ENCODE assay signal across 21 cellular contexts in the genomic region with DNA sequence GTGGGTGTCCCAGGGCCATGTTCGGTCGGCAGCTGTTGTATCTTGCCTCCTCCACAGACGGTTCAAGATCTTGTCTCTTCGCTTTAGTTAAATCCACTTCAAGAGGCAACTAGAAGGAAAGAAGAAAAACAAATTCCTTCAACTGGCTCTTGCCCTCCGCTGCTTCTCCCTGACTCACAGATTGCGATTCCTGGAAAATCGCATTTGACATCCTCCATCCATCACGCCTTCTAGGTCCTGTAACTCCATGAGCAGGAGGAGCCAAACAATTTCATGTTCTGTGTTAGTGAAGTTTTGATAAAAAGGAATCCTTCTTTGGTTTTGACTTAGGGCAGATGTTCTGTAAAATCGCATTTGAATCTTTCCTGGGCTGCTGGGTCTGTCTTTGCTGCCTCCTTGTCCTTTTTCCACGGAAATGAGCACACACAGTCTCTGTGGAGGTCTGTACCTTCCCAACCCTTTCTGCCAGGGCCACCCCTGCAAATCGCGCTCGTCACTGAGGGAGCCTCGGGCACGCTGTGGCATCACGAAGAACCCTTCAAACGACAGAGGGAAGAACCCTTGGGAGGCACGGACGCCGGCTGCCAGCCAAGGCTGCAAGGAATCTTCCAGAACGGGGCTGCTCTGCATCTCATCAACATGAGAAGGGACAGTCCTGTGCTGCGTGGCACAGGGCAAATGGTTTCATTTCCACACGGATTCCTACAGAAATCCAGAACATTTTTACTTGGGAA. TPM values are rescaled to one million over a fixed set of nuclear protein-coding genes. Genes with fewer than 3 reads are reported as not detected.
DNase-seq lines count a peak whose midpoint lies in the region; ATAC-seq, FAIRE-seq and TF ChIP-seq lines count a peak whose summit lies in the region.
"Had no signal": no experiment of that assay in that cellular context is flagged by ENCODE, and none has a peak within 500 bp of the region (broad histone marks: within the 10 kb centered on the region; RNA-seq: fewer than 3 reads in every experiment).

No MANE protein-coding gene starts in this region.

- peaks cover 16% of the 10 kb centered on the region for H3K4me1 Mint-ChIP-seq in activated CD4-positive, alpha-beta T cell treated with anti-CD3 and anti-CD28 coated beads, Interleukin-2, amount 10 ng/mL, durations not matched to agents 24 days and 14 days
- H3K4me1 Mint-ChIP-seq in H9 (peaks cover 6 to 16% of the 10 kb centered on the region in 2 experiments; a peak in 2 of 4 replicates), astrocyte (ENCODE audit: low read depth, unreplicated experiment) (peaks cover 18% of the 10 kb centered on the region), nephron (peaks cover 5% of the 10 kb centered on the region)

- no peaks in the 10 kb centered on the region for H3K79me1 ChIP-seq in H9 (ENCODE audit: insufficient read depth, low read depth, low read length, poor library complexity, severe bottlenecking)

- no peak for ATAC-seq in GM18907 (IDR thresholded peaks at IDR 0.05; ENCODE audit: unreplicated experiment)
- ATAC-seq: gastroesophageal sphincter, Panc1 had no signal

- H3K27me3 Mint-ChIP-seq in activated CD4-positive, alpha-beta T cell treated with anti-CD3 and anti-CD28 coated beads, Interleukin-2, amount 10 ng/mL, durations not matched to agents 24 days and 14 days, result no peaks in the 10 kb centered on the region
- H3K27me3 Mint-ChIP-seq in H9 (ENCODE audit: low read depth) (no peaks in the 10 kb centered on the region), astrocyte (ENCODE audit: low read depth, unreplicated experiment) (no peaks in the 10 kb centered on the region), nephron (ENCODE audit: low read depth) (no peaks in the 10 kb centered on the region)
- H3K27me3 Mint-ChIP-seq: dendritic cell treated with granulocyte-macrophage colony-stimulating factor and Interleukin-4, amounts not matched to agents 40 ng/mL and 50 ng/mL, for 4 days had no signal

- no peak overlapping the region for H3K23ac ChIP-seq in H9 (ENCODE audit: insufficient read length, low read depth, low read length)

- no CpG with 5 or more reads among the region's 23 CpGs for WGBS in H9 (ENCODE audit: extremely low coverage, insufficient read length, low lambda C conversion rate)

- no peak overlapping the region for H3T11ph ChIP-seq in H9 (ENCODE audit: low read length)

- no peak overlapping the region for H3K4me3 ChIP-seq in astrocyte (ENCODE audit: insufficient read depth, low read depth, low read length)
- H3K4me3 ChIP-seq: gastroesophageal sphincter, psoas muscle had no signal

- no peak overlapping the region for H2BK20ac ChIP-seq in H9 (ENCODE audit: low read depth, low read length, poor library complexity, severe bottlenecking)

- no peaks in the 10 kb centered on the region for H3K9me3 Mint-ChIP-seq in activated CD4-positive, alpha-beta T cell treated with anti-CD3 and anti-CD28 coated beads, Interleukin-2, amount 10 ng/mL, durations not matched to agents 24 days and 14 days
- no peaks in the 10 kb centered on the region; a peak in 2 of 5 replicates for H3K9me3 Mint-ChIP-seq in H9
- peaks cover 2% of the 10 kb centered on the region for H3K9me3 Mint-ChIP-seq in astrocyte (ENCODE audit: unreplicated experiment)
- no peaks in the 10 kb centered on the region for H3K9me3 Mint-ChIP-seq in nephron
- H3K9me3 Mint-ChIP-seq: dendritic cell treated with granulocyte-macrophage colony-stimulating factor and Interleukin-4, amounts not matched to agents 40 ng/mL and 50 ng/mL, for 4 days had no signal

- H3K27ac Mint-ChIP-seq in activated CD4-positive, alpha-beta T cell treated with anti-CD3 and anti-CD28 coated beads, Interleukin-2, amount 10 ng/mL, durations not matched to agents 24 days and 14 days, result peak overlapping the region; percentile 0
- H3K27ac Mint-ChIP-seq in H9 (peak overlapping the region; percentile 32 to 77 (median 73)), astrocyte (ENCODE audit: unreplicated experiment) (peak overlapping the region; percentile 62), nephron (peak overlapping the region; percentile 41 to 92 (median 88))

- H3K36me3 ChIP-seq in astrocyte (ENCODE audit: insufficient read depth, low read length), result peaks cover 22% of the 10 kb centered on the region

- DNase-seq in activated CD4-positive, alpha-beta T cell treated with anti-CD3 and anti-CD28 coated beads, Interleukin-2, amount 10 ng/mL, durations not matched to agents 24 days and 14 days, result no peak
- DNase-seq in activated CD4-positive, alpha-beta T cell treated with anti-CD3 and anti-CD28 coated beads, Interleukin-2, amount 50 U/mL, for 1 hour, result no peak
- DNase-seq in H9 (no peak), astrocyte (ENCODE audit: low read depth) (no peak), NCI-H2171 (lab: John Stamatoyannopoulos, UW) (no peak), NCI-H774 (lab: John Stamatoyannopoulos, UW) (no peak)
- DNase-seq: activated gamma-delta T cell, DMS79 treated with DMSO at 0.1 percent for 48 hours, erythroblast, KG1, NCI-H1048, NCI-H2107, NCI-H748 treated with DMSO at 0.1 percent for 48 hours, trophoblast cell had no signal

- H3K23me2 ChIP-seq in H9 (ENCODE audit: insufficient read length, low read depth, low read length, poor library complexity, severe bottlenecking), result no peaks in the 10 kb centered on the region

- H4K8ac ChIP-seq in H9 (replicated peaks; ENCODE audit: insufficient read length, low read depth, low read length), result no peak overlapping the region

- H4K5ac ChIP-seq in H9 (ENCODE audit: insufficient read length, low read depth, low read length), result no peak overlapping the region

- H4K20me1 ChIP-seq in H9 (ENCODE audit: control insufficient read depth, insufficient read depth, insufficient read length) (no peaks in the 10 kb centered on the region), astrocyte (ENCODE audit: insufficient read depth, low read length) (peaks cover 5% of the 10 kb centered on the region)

- H2BK120ac ChIP-seq in H9 (ENCODE audit: low read depth, low read length, poor library complexity, severe bottlenecking), result no peak overlapping the region

- H3K4me1 ChIP-seq in H9 (ENCODE audit: insufficient read depth, low read length) (no peaks in the 10 kb centered on the region; the same call in 1 of the 2 replicates), astrocyte (ENCODE audit: insufficient read depth, low read length) (peaks cover 20% of the 10 kb centered on the region)
- H3K4me1 ChIP-seq: psoas muscle had no signal

- no peak overlapping the region for H3K4ac ChIP-seq in H9 (ENCODE audit: low read depth, low read length)

- H4K91ac ChIP-seq in H9 (ENCODE audit: insufficient read length, low read depth, low read length), result no peak overlapping the region

- no peak overlapping the region for H3K56ac ChIP-seq in H9 (ENCODE audit: insufficient read length, low read depth, low read length)

- H3K4me2 ChIP-seq in H9 (ENCODE audit: insufficient read depth, insufficient read length, low read length), result no peak overlapping the region
- H3K4me2 ChIP-seq in astrocyte (ENCODE audit: low read length), result no peak overlapping the region

- H2BK5ac ChIP-seq in H9 (ENCODE audit: insufficient read length, low read length), result no peak overlapping the region

- H3K79me2 ChIP-seq in H9 (ENCODE audit: insufficient read depth, low read length) (no peaks in the 10 kb centered on the region), astrocyte (ENCODE audit: insufficient read depth, low read length) (peaks cover 2% of the 10 kb centered on the region)

- no peak overlapping the region for H3K4me3 Mint-ChIP-seq in activated CD4-positive, alpha-beta T cell treated with anti-CD3 and anti-CD28 coated beads, Interleukin-2, amount 10 ng/mL, durations not matched to agents 24 days and 14 days
- 0 out of 5 replicates have a peak overlapping the region, but pooled peaks of 1 of the 2 experiments have one; percentile 7 for H3K4me3 Mint-ChIP-seq in H9
- peak overlapping the region; percentile 2 for H3K4me3 Mint-ChIP-seq in astrocyte (ENCODE audit: unreplicated experiment)
- no peak overlapping the region for H3K4me3 Mint-ChIP-seq in nephron
- H3K4me3 Mint-ChIP-seq: CD14-positive monocyte; dendritic cell treated with granulocyte-macrophage colony-stimulating factor and Interleukin-4, amounts not matched to agents 40 ng/mL and 50 ng/mL, for 4 days had no signal

- H3K18ac ChIP-seq in H9 (ENCODE audit: insufficient read length, low read depth, low read length), result no peak overlapping the region

- H3K9me3 ChIP-seq in H9 (ENCODE audit: control insufficient read depth, low read depth, low read length) (no peaks in the 10 kb centered on the region), astrocyte (ENCODE audit: insufficient read depth, low read depth, low read length) (no peaks in the 10 kb centered on the region)
- H3K9me3 ChIP-seq: gastroesophageal sphincter, psoas muscle had no signal

- intact Hi-C loops in activated CD4-positive, alpha-beta T cell treated with anti-CD3 and anti-CD28 coated beads, Interleukin-2, amount 10 ng/mL, durations not matched to agents 24 days and 14 days (cut with micrococcal nuclease), result no loop called here

- TF ChIP-seq CTCF in H9 (conservative IDR thresholded peaks at IDR 0.05) (no peak), astrocyte (IDR thresholded peaks at IDR 0.05; ENCODE audit: insufficient read depth, low read depth, low read length) (no peak), nephron (IDR thresholded peaks at IDR 0.05; ENCODE audit: unreplicated experiment in 3 of 3) (no peak)

- H2BK12ac ChIP-seq in H9 (ENCODE audit: insufficient read length, low read depth, low read length), result no peak overlapping the region

- FAIRE-seq in astrocyte (lab: Jason Lieb, UNC), result no peak

- no peak overlapping the region for H3K9ac ChIP-seq in H9 (ENCODE audit: extremely low read depth, insufficient read length, low read length)
- H3K9ac ChIP-seq in astrocyte (ENCODE audit: low read length), result no peak overlapping the region

- peaks cover 63% of the 10 kb centered on the region for H3K36me3 Mint-ChIP-seq in activated CD4-positive, alpha-beta T cell treated with anti-CD3 and anti-CD28 coated beads, Interleukin-2, amount 10 ng/mL, durations not matched to agents 24 days and 14 days (ENCODE audit: low read depth)
- H3K36me3 Mint-ChIP-seq in H9 (ENCODE audit: insufficient read depth in 1 of 3, low read depth in 3 of 3), result peaks cover 48 to 78% (median 77%) of the 10 kb centered on the region in 3 experiments
- peaks cover 29% of the 10 kb centered on the region for H3K36me3 Mint-ChIP-seq in astrocyte (ENCODE audit: low read depth, unreplicated experiment)
- H3K36me3 Mint-ChIP-seq in nephron (ENCODE audit: low read depth), result peaks cover 73% of the 10 kb centered on the region

- no peak overlapping the region for H3K27ac ChIP-seq in H9 (ENCODE audit: insufficient read length, low read depth, low read length)
- no peak overlapping the region for H3K27ac ChIP-seq in astrocyte (ENCODE audit: low read depth, low read length)
- H3K27ac ChIP-seq: gastroesophageal sphincter, psoas muscle had no signal

- no peak overlapping the region for H2AK5ac ChIP-seq in H9 (ENCODE audit: insufficient read length, low read length)

- H3K27me3 ChIP-seq in H9 (ENCODE audit: insufficient read depth, low read length) (no peaks in the 10 kb centered on the region), astrocyte (ENCODE audit: insufficient read depth, low read length) (no peaks in the 10 kb centered on the region)
- H3K27me3 ChIP-seq: gastroesophageal sphincter had no signal

- no peak overlapping the region for H2BK15ac ChIP-seq in H9 (ENCODE audit: low read depth, low read length)

- H3K14ac ChIP-seq in H9 (ENCODE audit: insufficient read depth, low read length), result no peak overlapping the region; the same call in 1 of the 2 replicates

- H2AFZ ChIP-seq in H9 (ENCODE audit: low read length) (no peak overlapping the region), astrocyte (ENCODE audit: low read depth, low read length) (no peak overlapping the region)

RNA-seq across cellular contexts. Expression of a gene that starts 32.6 kb away (rescaled TPM):
- total RNA-seq in activated CD4-positive, alpha-beta T cell treated with anti-CD3 and anti-CD28 coated beads, Interleukin-2, amount 10 ng/mL, durations not matched to agents 24 days and 14 days, result 15.2 and 15.7 TPM in 2 replicates
- total RNA-seq in H9 (2021) (15.3 and 18.2 TPM in 2 replicates), astrocyte (11.7 and 12.4 TPM in 2 replicates)

Comparison
In these comparisons a context has a peak if more than half of its experiments do, and no peak if none do; other contexts are left out.
1. H3K27ac Mint-ChIP-seq: peak in every context shown above with its lines; median percentile 88 in nephron; 73 in H9; 62 in astrocyte; 0 in activated CD4-positive, alpha-beta T cell treated with anti-CD3 and anti-CD28 coated beads, Interleukin-2, amount 10 ng/mL, durations not matched to agents 24 days and 14 days.